Comparison of ENCODE assay signal across 11 cellular contexts in genomic region chr12:124626841-124627502, GRCh38. TPM values are rescaled to one million over a fixed set of nuclear protein-coding genes. Genes with fewer than 3 reads are reported as not detected.
DNase-seq lines count a peak whose midpoint lies in the region; ATAC-seq and TF ChIP-seq lines count a peak whose summit lies in the region.
"Had no signal": no experiment of that assay in that cellular context is flagged by ENCODE, and none has a peak within 500 bp of the region (broad histone marks: within the 10 kb centered on the region; RNA-seq: fewer than 3 reads in every experiment).

No MANE protein-coding gene starts in this region.

- peaks cover 5% of the 10 kb centered on the region for H3K9me3 ChIP-seq in adipocyte (ENCODE audit: control insufficient read depth, low read length)
- no peaks in the 10 kb centered on the region for H3K9me3 ChIP-seq in gastrocnemius medialis
- H3K9me3 ChIP-seq: prostate gland had no signal

- peak overlapping the region; percentile 72 to 85 (median 74) for H3K27ac ChIP-seq in gastrocnemius medialis

- TF ChIP-seq POLR2A in gastrocnemius medialis (IDR thresholded peaks at IDR 0.05) = no peak

- in situ Hi-C loops in gastrocnemius medialis (cut with MboI; ENCODE audit: low sequenced_read_pairs in 4 of 4) = loop anchor here in 1 of 4 donors (10.0 kb wide), 1 partner anchor 58 kb away; no protein-coding TSS in a partner anchor

- H3K36me3 ChIP-seq in adipocyte (ENCODE audit: control insufficient read depth, insufficient read depth, low read length, severe bottlenecking) (no peaks in the 10 kb centered on the region), gastrocnemius medialis (no peaks in the 10 kb centered on the region)
- H3K36me3 ChIP-seq: prostate gland had no signal

- H3K4me1 ChIP-seq in adipocyte (ENCODE audit: control insufficient read depth, insufficient read depth, low read length) (peaks cover 32% of the 10 kb centered on the region), gastrocnemius medialis (peaks cover 12 to 18% of the 10 kb centered on the region in 2 donors)
- H3K4me1 ChIP-seq: prostate gland had no signal

- peak overlapping the region; percentile 10 for H3K9ac ChIP-seq in adipocyte (ENCODE audit: low read length)

- no peak overlapping the region for H3K4me3 ChIP-seq in adipocyte (ENCODE audit: low read length)
- H3K4me3 ChIP-seq in gastrocnemius medialis = no peak overlapping the region
- H3K4me3 ChIP-seq: prostate gland had no signal

- peak; percentile 79 for ATAC-seq in Right ventricle myocardium superior (ENCODE audit: poor library complexity)
- peak; percentile 27 to 64 for ATAC-seq in gastrocnemius medialis
- ATAC-seq: activated naive CD4-positive, alpha-beta T cell treated with anti-CD3 and anti-CD28 coated beads, Interleukin-2, amount 50 U/mL, for 72 hours had no signal

- peak; percentile 22 for DNase-seq in DMS79 (lab: John Stamatoyannopoulos, UW)
- peak; percentile 69 for DNase-seq in adipocyte (ENCODE audit: low read depth)
- peak; percentile 90 for DNase-seq in Right ventricle myocardium superior
- peak; percentile 47 to 54 for DNase-seq in gastrocnemius medialis
- no peak for DNase-seq in foreskin melanocyte
- no peak for DNase-seq in OCI-M2 (lab: John Stamatoyannopoulos, UW; ENCODE audit: unreplicated experiment)
- DNase-seq in activated effector memory CD4-positive, alpha-beta T cell treated with Interleukin-2 at 50 U/mL for 16 hours = no peak
- DNase-seq in NCI-H748 (lab: John Stamatoyannopoulos, UW; ENCODE audit: unreplicated experiment) = no peak
- DNase-seq: stimulated activated naive CD4-positive, alpha-beta T cell treated with Interleukin-2 at 50 U/mL for 16 hours had no signal

- H3K27me3 ChIP-seq in adipocyte (replicated peaks; ENCODE audit: control insufficient read depth, insufficient read depth, low read length) (no peaks in the 10 kb centered on the region), gastrocnemius medialis (no peaks in the 10 kb centered on the region)

- intact Hi-C loops in Right ventricle myocardium superior (cut with DNase I) = no loop called here
- intact Hi-C loops in gastrocnemius medialis (cut with DNase I; ENCODE audit: low total_unique reads) = loop anchor here (10.0 kb wide), 1 partner anchor 138 kb away; no protein-coding TSS in a partner anchor

- no peak for TF ChIP-seq CTCF in gastrocnemius medialis (IDR thresholded peaks at IDR 0.05 in 4 of 5, conservative IDR thresholded peaks at IDR 0.05 in 1 of 5)

RNA-seq across cellular contexts. Expression of gene NCOR2, which starts 59.6 kb away (rescaled TPM):
- total RNA-seq in Right ventricle myocardium superior = 133 TPM
- 100 to 1,000 TPM in 2 of 4 donors, 10 to 100 TPM in 2; 37.7 to 123 (median 105) TPM for total RNA-seq in gastrocnemius medialis

Comparison
In these comparisons a context has a peak if more than half of its experiments do, and no peak if none do; other contexts are left out.
1. DNase-seq: peak in DMS79 (single experiment), adipocyte (single experiment), Right ventricle myocardium superior (single experiment) and gastrocnemius medialis (2 of 2); none in foreskin melanocyte (single experiment), OCI-M2 (single experiment), activated effector memory CD4-positive, alpha-beta T cell treated with Interleukin-2 at 50 U/mL for 16 hours (single experiment) and NCI-H748 (single experiment).